12 cellular contexts compared by ENCODE assay signal in the genomic region with DNA sequence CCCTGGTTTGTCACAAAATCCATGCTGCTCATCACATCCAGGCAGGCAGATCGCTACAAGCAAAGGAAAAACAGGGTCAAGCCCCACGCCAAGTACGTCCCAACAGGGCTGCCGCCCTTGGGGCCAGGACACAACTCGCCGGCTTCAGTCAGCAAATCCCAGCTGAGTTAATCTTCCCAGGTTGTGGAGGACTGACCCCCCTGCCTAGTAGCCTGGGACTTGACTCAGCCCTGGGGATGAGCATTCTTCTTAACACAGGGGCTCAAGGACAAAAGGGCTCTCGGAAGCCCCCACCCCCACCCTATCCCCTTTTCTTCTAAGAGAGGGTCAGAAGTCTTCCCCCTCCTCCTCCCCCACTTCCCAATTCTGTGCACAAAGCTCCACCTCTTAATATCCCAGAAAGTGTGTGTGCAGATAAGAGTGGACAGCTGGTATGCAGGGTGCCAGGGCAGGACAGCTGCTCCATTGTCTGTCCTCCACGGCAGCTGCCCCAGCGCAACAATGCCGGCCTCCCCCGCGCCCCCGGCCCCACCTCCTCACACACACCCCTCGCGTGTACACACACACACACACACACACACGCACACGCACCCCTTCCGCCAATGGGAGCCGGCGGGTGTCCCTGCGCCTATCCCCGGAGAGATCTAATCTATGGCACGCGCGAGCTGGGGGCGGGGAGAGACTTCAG. TPM values are rescaled to one million over a fixed set of nuclear protein-coding genes. Genes with fewer than 3 reads are reported as not detected.
A peak's percentile ranks its signal among the peaks of the same experiment; 100 is the strongest.
DNase-seq lines count a peak whose midpoint lies in the region; ATAC-seq and TF ChIP-seq lines count a peak whose summit lies in the region.
"Had no signal": no experiment of that assay in that cellular context is flagged by ENCODE, and none has a peak within 500 bp of the region (broad histone marks: within the 10 kb centered on the region; RNA-seq: fewer than 3 reads in every experiment).

No MANE protein-coding gene starts in this region.

- H3K27me3 ChIP-seq in CD4-positive, alpha-beta T cell (ENCODE audit: control insufficient read depth, insufficient read depth, low read length): peaks cover 8% of the 10 kb centered on the region
- H3K27me3 ChIP-seq in esophagus squamous epithelium (peaks cover 0 to 53% (median 0%) of the 10 kb centered on the region in 4 donors), neural progenitor cell (peaks cover 59% of the 10 kb centered on the region), osteoblast (ENCODE audit: insufficient read depth, low read length) (peaks cover 41% of the 10 kb centered on the region)

- no peaks in the 10 kb centered on the region for H3K9me3 Mint-ChIP-seq in CD4-positive, alpha-beta T cell
- H3K9me3 Mint-ChIP-seq in neural progenitor cell: no peaks in the 10 kb centered on the region
- H3K9me3 Mint-ChIP-seq: memory B cell had no signal

- no peak overlapping the region for H3K27ac Mint-ChIP-seq in CD4-positive, alpha-beta T cell
- H3K27ac Mint-ChIP-seq in neural progenitor cell: peak overlapping the region; percentile 46
- H3K27ac Mint-ChIP-seq in T-helper 17 cell: no peak overlapping the region
- H3K27ac Mint-ChIP-seq: memory B cell had no signal

- H3K79me2 ChIP-seq in neural progenitor cell (ENCODE audit: low read depth): peaks cover 41% of the 10 kb centered on the region
- H3K79me2 ChIP-seq in osteoblast (ENCODE audit: insufficient read depth, low read length): no peaks in the 10 kb centered on the region

- H3K4me1 ChIP-seq in esophagus squamous epithelium (peaks cover 24 to 73% (median 44%) of the 10 kb centered on the region in 3 donors), neural progenitor cell (peaks cover 32% of the 10 kb centered on the region), osteoblast (ENCODE audit: insufficient read depth, low read length) (no peaks in the 10 kb centered on the region)

- CTCF ChIA-PET in CD4-positive, alpha-beta T cell (lab: Charles Lee): no interaction called here

- peaks cover 14% of the 10 kb centered on the region for H3K4me1 Mint-ChIP-seq in CD4-positive, alpha-beta T cell (ENCODE audit: low read depth)
- peaks cover 41% of the 10 kb centered on the region for H3K4me1 Mint-ChIP-seq in neural progenitor cell
- peaks cover 8% of the 10 kb centered on the region for H3K4me1 Mint-ChIP-seq in T-helper 17 cell

- peaks cover 24% of the 10 kb centered on the region for H3K27me3 Mint-ChIP-seq in CD4-positive, alpha-beta T cell
- H3K27me3 Mint-ChIP-seq in neural progenitor cell (ENCODE audit: insufficient read depth, low read depth) (peaks cover 28% of the 10 kb centered on the region), T-helper 17 cell (peaks cover 35% of the 10 kb centered on the region)

- H3K36me3 Mint-ChIP-seq in CD4-positive, alpha-beta T cell (ENCODE audit: low read depth): peaks cover 16% of the 10 kb centered on the region
- H3K36me3 Mint-ChIP-seq in neural progenitor cell: peaks cover 44% of the 10 kb centered on the region
- peaks cover 6% of the 10 kb centered on the region for H3K36me3 Mint-ChIP-seq in T-helper 17 cell (ENCODE audit: low read depth)
- H3K36me3 Mint-ChIP-seq: memory B cell had no signal

- H3K27ac ChIP-seq in CD4-positive, alpha-beta T cell (ENCODE audit: low read depth, low read length): no peak overlapping the region
- H3K27ac ChIP-seq in esophagus squamous epithelium: peak overlapping the region in 3 of 4 donors; percentile 64 to 89 (median 84)
- no peak overlapping the region for H3K27ac ChIP-seq in neural progenitor cell
- H3K27ac ChIP-seq in osteoblast (ENCODE audit: low read depth, low read length): no peak overlapping the region
- H3K27ac ChIP-seq: VCaP had no signal

- H3K4me3 ChIP-seq in esophagus squamous epithelium (peak overlapping the region in 3 of 4 donors; percentile 68 to 79 (median 75)), neural progenitor cell (peak overlapping the region; percentile 94), osteoblast (ENCODE audit: insufficient read depth, low read length) (no peak overlapping the region)
- H3K4me3 ChIP-seq: MG63 had no signal

- peak overlapping the region; percentile 75 for H3K4me3 Mint-ChIP-seq in CD4-positive, alpha-beta T cell
- H3K4me3 Mint-ChIP-seq in neural progenitor cell: peak overlapping the region; percentile 89
- no peak overlapping the region for H3K4me3 Mint-ChIP-seq in T-helper 17 cell
- H3K4me3 Mint-ChIP-seq: memory B cell had no signal

- H3K36me3 ChIP-seq in esophagus squamous epithelium: peaks cover 0 to 62% (median 9%) of the 10 kb centered on the region in 3 donors
- H3K36me3 ChIP-seq in neural progenitor cell: peaks cover 8% of the 10 kb centered on the region
- H3K36me3 ChIP-seq in osteoblast (ENCODE audit: insufficient read depth, low read length): no peaks in the 10 kb centered on the region
- H3K36me3 ChIP-seq: MG63 had no signal

- intact Hi-C loops in CD4-positive, alpha-beta T cell (cut with DNase I, micrococcal nuclease): no loop called here
- intact Hi-C loops in esophagus squamous epithelium (cut with DNase I): no loop called here

- no peak for TF ChIP-seq CTCF in CD4-positive, alpha-beta T cell (IDR thresholded peaks at IDR 0.05)
- TF ChIP-seq CTCF in esophagus squamous epithelium (IDR thresholded peaks at IDR 0.05) (no peak), neural progenitor cell (IDR thresholded peaks at IDR 0.05) (no peak), osteoblast (IDR thresholded peaks at IDR 0.05; ENCODE audit: extremely low read depth, low read depth, low read length) (no peak)

- no peak for TF ChIP-seq POLR2A in esophagus squamous epithelium (IDR thresholded peaks at IDR 0.05)

- peak overlapping the region; percentile 100 for H3K4me2 ChIP-seq in neural progenitor cell
- H3K4me2 ChIP-seq in osteoblast (ENCODE audit: insufficient read depth, low read length): no peak overlapping the region

- POLR2A ChIA-PET in CD4-positive, alpha-beta T cell (lab: Charles Lee): no interaction called here

- H3K9me3 ChIP-seq in CD4-positive, alpha-beta T cell (ENCODE audit: control insufficient read depth, low read length): no peaks in the 10 kb centered on the region
- H3K9me3 ChIP-seq in esophagus squamous epithelium (no peaks in the 10 kb centered on the region), neural progenitor cell (ENCODE audit: low read depth) (no peaks in the 10 kb centered on the region), osteoblast (ENCODE audit: low read depth, low read length) (no peaks in the 10 kb centered on the region), T-helper 17 cell (ENCODE audit: control insufficient read depth, low read length, poor library complexity, severe bottlenecking) (no peaks in the 10 kb centered on the region)
- H3K9me3 ChIP-seq: MG63 had no signal

- no peak for DNase-seq in CD4-positive, alpha-beta T cell
- DNase-seq in NCI-H748 treated with DMSO at 0.1 percent for 48 hours (lab: John Stamatoyannopoulos, UW) (peak; percentile 45), esophagus squamous epithelium (lab: John Stamatoyannopoulos, UW) (no peak), neural progenitor cell (ENCODE audit: low spot score) (peak; percentile 82), osteoblast (ENCODE audit: insufficient read length, low spot score, missing footprints) (no peak), T-helper 17 cell (no peak), SKM-1 (lab: John Stamatoyannopoulos, UW; ENCODE audit: unreplicated experiment) (no peak)
- DNase-seq in stimulated activated naive CD8-positive, alpha-beta T cell treated with anti-CD3 and anti-CD28 coated beads, Interleukin-15, Interleukin-2, amounts not matched to agents 100 U/mL and 50 U/mL, for 24 hours: no peak
- DNase-seq: central memory CD4-positive, alpha-beta T cell; MG63 had no signal

- H2AFZ ChIP-seq in neural progenitor cell (replicated peaks) (no peak overlapping the region), osteoblast (ENCODE audit: low read length) (no peak overlapping the region)

- peaks cover 91% of the 10 kb centered on the region for H4K20me1 ChIP-seq in neural progenitor cell (ENCODE audit: low read depth)
- H4K20me1 ChIP-seq in osteoblast (ENCODE audit: insufficient read depth, low read length): no peaks in the 10 kb centered on the region

- H3F3A ChIP-seq in neural progenitor cell (ENCODE audit: low read depth): peaks cover 42% of the 10 kb centered on the region

- ATAC-seq in CD4-positive, alpha-beta T cell (ENCODE audit: poor library complexity): no peak
- no peak for ATAC-seq in T-helper 17 cell
- no peak for ATAC-seq in stimulated activated naive CD8-positive, alpha-beta T cell treated with anti-CD3 and anti-CD28 coated beads, Interleukin-15, Interleukin-2, amounts not matched to agents 100 U/mL and 50 U/mL, for 24 hours

- 43 to 67% methylated on average over 3 to 13 of the region's 26 CpGs for WGBS in esophagus squamous epithelium, 2 donors

- no peak overlapping the region for H3K9ac ChIP-seq in neural progenitor cell

RNA-seq across cellular contexts. Expression of a gene that starts 4.5 kb away (rescaled TPM):
- 1 to 10 TPM; 7.1 to 7.2 TPM for total RNA-seq in CD4-positive, alpha-beta T cell
- total RNA-seq in esophagus squamous epithelium (10 to 100 TPM in 3 of 4 donors, 1 to 10 TPM in 1; 8.3 to 37.6 (median 15.1) TPM), neural progenitor cell (ENCODE audit: low replicate concordance) (35.9 and 91.8 TPM in 2 replicates), osteoblast (0.29 and 0.36 TPM in 2 replicates), T-helper 17 cell (1 to 10 TPM; 1.3 to 2.7 TPM)

RNA-seq across cellular contexts. Expression of a gene that starts 20.2 kb away (rescaled TPM):
- total RNA-seq in CD4-positive, alpha-beta T cell: 10 to 100 TPM; 24.1 to 26.7 TPM
- total RNA-seq in esophagus squamous epithelium (10 to 100 TPM in 3 of 4 donors, 1 to 10 TPM in 1; 8.4 to 25.6 (median 12.9) TPM), neural progenitor cell (ENCODE audit: low replicate concordance) (19.7 and 20.3 TPM in 2 replicates), osteoblast (13.4 and 17.1 TPM in 2 replicates), T-helper 17 cell (10 to 100 TPM; 25.1 to 28.1 TPM)

Comparison
In these comparisons a context has a peak if more than half of its experiments do, and no peak if none do; other contexts are left out.
1. DNase-seq: peak in NCI-H748 treated with DMSO at 0.1 percent for 48 hours (single experiment) and neural progenitor cell (single experiment); none in CD4-positive, alpha-beta T cell (0 of 10), esophagus squamous epithelium (single experiment), osteoblast (single experiment), T-helper 17 cell (0 of 3), stimulated activated naive CD8-positive, alpha-beta T cell treated with anti-CD3 and anti-CD28 coated beads, Interleukin-15, Interleukin-2, amounts not matched to agents 100 U/mL and 50 U/mL, for 24 hours (single experiment) and SKM-1 (single experiment).
2. H3K27ac ChIP-seq: peak in esophagus squamous epithelium (3 of 4); none in CD4-positive, alpha-beta T cell (single experiment), neural progenitor cell (single experiment) and osteoblast (single experiment).